In genomic region chr2:145119225-145119624, GRCh38 we compare ENCODE assay signal across 18 cellular contexts.
A peak's percentile ranks its signal among the peaks of the same experiment; 100 is the strongest.
DNase-seq lines count a peak whose midpoint lies in the region; ATAC-seq lines count a peak whose summit lies in the region.
"Had no signal": no experiment of that assay in that cellular context is flagged by ENCODE, and none has a peak within 500 bp of the region (broad histone marks: within the 10 kb centered on the region; RNA-seq: fewer than 3 reads in every experiment).

No MANE protein-coding gene starts in this region.

- CTCF ChIA-PET in naive thymus-derived CD4-positive, alpha-beta T cell (lab: Charles Lee), result no interaction called here

- no peaks in the 10 kb centered on the region for H3K79me2 ChIP-seq in GM23248 (ENCODE audit: insufficient read depth)

- no peaks in the 10 kb centered on the region for H3K4me1 Mint-ChIP-seq in stimulated activated naive CD8-positive, alpha-beta T cell treated with anti-CD3 and anti-CD28 coated beads, Interleukin-15, amount 100 ng/mL, for 72 hours
- no peaks in the 10 kb centered on the region for H3K4me1 Mint-ChIP-seq in naive thymus-derived CD4-positive, alpha-beta T cell
- H3K4me1 Mint-ChIP-seq: activated naive CD8-positive, alpha-beta T cell treated with anti-CD3 and anti-CD28 coated beads, Interleukin-2, amount 10 ng/mL, durations not matched to agents 7 days and 5 days had no signal

- H4K20me1 ChIP-seq in GM23248 (ENCODE audit: insufficient read depth), result no peaks in the 10 kb centered on the region

- no peak overlapping the region for H3K9ac ChIP-seq in GM23248

- no peak overlapping the region for H3K4me3 ChIP-seq in naive thymus-derived CD4-positive, alpha-beta T cell (ENCODE audit: low read length)
- H3K4me3 ChIP-seq in GM23248, result no peak overlapping the region
- H3K4me3 ChIP-seq: right atrium auricular region had no signal

- no peaks in the 10 kb centered on the region for H3K4me1 ChIP-seq in naive thymus-derived CD4-positive, alpha-beta T cell (ENCODE audit: control insufficient read depth in 2 of 2, insufficient read depth in 2 of 2, low read length in 2 of 2)
- H3K4me1 ChIP-seq in GM23248 (ENCODE audit: insufficient read depth), result peaks cover 5% of the 10 kb centered on the region; the same call in 1 of the 2 replicates
- H3K4me1 ChIP-seq: foreskin keratinocyte, right atrium auricular region had no signal

- H3K27ac Mint-ChIP-seq in stimulated activated naive CD8-positive, alpha-beta T cell treated with anti-CD3 and anti-CD28 coated beads, Interleukin-15, amount 100 ng/mL, for 72 hours, result no peak overlapping the region
- H3K27ac Mint-ChIP-seq in naive thymus-derived CD4-positive, alpha-beta T cell, result no peak overlapping the region
- H3K27ac Mint-ChIP-seq: activated naive CD8-positive, alpha-beta T cell treated with anti-CD3 and anti-CD28 coated beads, Interleukin-2, amount 10 ng/mL, durations not matched to agents 7 days and 5 days; CD4-positive, alpha-beta T cell; type B pancreatic cell had no signal

- intact Hi-C loops in naive thymus-derived CD4-positive, alpha-beta T cell (cut with micrococcal nuclease), result no loop called here

- no peak overlapping the region for H3K4me2 ChIP-seq in GM23248 (ENCODE audit: unreplicated experiment)

- in situ Hi-C loops in GM23248 (cut with MboI), result no loop called here

- no peaks in the 10 kb centered on the region for H3K36me3 ChIP-seq in naive thymus-derived CD4-positive, alpha-beta T cell (ENCODE audit: control insufficient read depth in 2 of 3, insufficient read depth in 3 of 3, low read length in 3 of 3)
- no peaks in the 10 kb centered on the region for H3K36me3 ChIP-seq in GM23248 (ENCODE audit: low read depth)
- H3K36me3 ChIP-seq: right atrium auricular region had no signal

- WGBS in GM23248 (ENCODE audit: low coverage in 1 of 2, low lambda C conversion rate in 2 of 2, missing lambda C conversion rate in 2 of 2), 2 experiments, result 97 to 100% methylated on average over 1 of the region's 1 CpG

- no peak overlapping the region for H3K4me3 Mint-ChIP-seq in stimulated activated naive CD8-positive, alpha-beta T cell treated with anti-CD3 and anti-CD28 coated beads, Interleukin-15, amount 100 ng/mL, for 72 hours
- H3K4me3 Mint-ChIP-seq in naive thymus-derived CD4-positive, alpha-beta T cell, result no peak overlapping the region
- H3K4me3 Mint-ChIP-seq: activated naive CD8-positive, alpha-beta T cell treated with anti-CD3 and anti-CD28 coated beads, Interleukin-2, amount 10 ng/mL, durations not matched to agents 7 days and 5 days; CD4-positive, alpha-beta T cell; type B pancreatic cell had no signal

- H3K27ac ChIP-seq in naive thymus-derived CD4-positive, alpha-beta T cell (ENCODE audit: low read depth, low read length), result no peak overlapping the region
- H3K27ac ChIP-seq in GM23248, result no peak overlapping the region
- H3K27ac ChIP-seq: 22Rv1, foreskin keratinocyte, right atrium auricular region had no signal

- H3F3A ChIP-seq in GM23248 (ENCODE audit: insufficient read depth), result no peaks in the 10 kb centered on the region

- POLR2A ChIA-PET in naive thymus-derived CD4-positive, alpha-beta T cell (lab: Charles Lee), result no interaction called here

- ATAC-seq in stimulated activated naive CD8-positive, alpha-beta T cell treated with anti-CD3 and anti-CD28 coated beads, Interleukin-15, Interleukin-2, amounts not matched to agents 100 U/mL and 50 U/mL, for 24 hours, result peak; percentile 14
- no peak for ATAC-seq in stimulated activated naive CD8-positive, alpha-beta T cell treated with anti-CD3 and anti-CD28 coated beads, Interleukin-15, amount 100 ng/mL, for 72 hours
- ATAC-seq in HG02678 (IDR thresholded peaks at IDR 0.05; ENCODE audit: unreplicated experiment) (peak; percentile 68), HG03432 (IDR thresholded peaks at IDR 0.05; ENCODE audit: unreplicated experiment) (peak; percentile 84)
- ATAC-seq in naive thymus-derived CD4-positive, alpha-beta T cell, result no peak
- ATAC-seq: foreskin keratinocyte had no signal

- H3K27me3 ChIP-seq in naive thymus-derived CD4-positive, alpha-beta T cell (ENCODE audit: control insufficient read depth in 2 of 2, insufficient read depth in 2 of 2, low read length in 2 of 2), result no peaks in the 10 kb centered on the region
- no peaks in the 10 kb centered on the region for H3K27me3 ChIP-seq in GM23248 (replicated peaks; ENCODE audit: insufficient read depth)
- H3K27me3 ChIP-seq: foreskin keratinocyte, right atrium auricular region had no signal

- H3K9me3 Mint-ChIP-seq in stimulated activated naive CD8-positive, alpha-beta T cell treated with anti-CD3 and anti-CD28 coated beads, Interleukin-15, amount 100 ng/mL, for 72 hours, result peaks cover 3 to 17% of the 10 kb centered on the region in 2 donors
- H3K9me3 Mint-ChIP-seq in naive thymus-derived CD4-positive, alpha-beta T cell, result peaks cover 0 to 15% (median 1%) of the 10 kb centered on the region in 11 donors
- H3K9me3 Mint-ChIP-seq: activated naive CD8-positive, alpha-beta T cell treated with anti-CD3 and anti-CD28 coated beads, Interleukin-2, amount 10 ng/mL, durations not matched to agents 7 days and 5 days had no signal

- H3K27me3 Mint-ChIP-seq in stimulated activated naive CD8-positive, alpha-beta T cell treated with anti-CD3 and anti-CD28 coated beads, Interleukin-15, amount 100 ng/mL, for 72 hours, result no peaks in the 10 kb centered on the region
- H3K27me3 Mint-ChIP-seq in naive thymus-derived CD4-positive, alpha-beta T cell, result peaks cover 0 to 2% (median 0%) of the 10 kb centered on the region in 5 donors
- H3K27me3 Mint-ChIP-seq: activated naive CD8-positive, alpha-beta T cell treated with anti-CD3 and anti-CD28 coated beads, Interleukin-2, amount 10 ng/mL, durations not matched to agents 7 days and 5 days; CD4-positive, alpha-beta T cell; type B pancreatic cell had no signal

- no peak overlapping the region for H2AFZ ChIP-seq in GM23248

- H3K36me3 Mint-ChIP-seq in naive thymus-derived CD4-positive, alpha-beta T cell, result no peaks in the 10 kb centered on the region
- H3K36me3 Mint-ChIP-seq: activated naive CD8-positive, alpha-beta T cell treated with anti-CD3 and anti-CD28 coated beads, Interleukin-2, amount 10 ng/mL, durations not matched to agents 7 days and 5 days; type B pancreatic cell had no signal

- no peaks in the 10 kb centered on the region for H3K9me3 ChIP-seq in naive thymus-derived CD4-positive, alpha-beta T cell (ENCODE audit: control insufficient read depth in 2 of 3, low read length in 3 of 3)
- H3K9me3 ChIP-seq in GM23248 (ENCODE audit: low read depth), result no peaks in the 10 kb centered on the region
- H3K9me3 ChIP-seq: right atrium auricular region had no signal

- no peaks in the 10 kb centered on the region for H3K9me2 ChIP-seq in GM23248 (ENCODE audit: insufficient read depth)

- DNase-seq in stimulated activated naive CD8-positive, alpha-beta T cell treated with anti-CD3 and anti-CD28 coated beads, Interleukin-15, Interleukin-2, amounts not matched to agents 100 U/mL and 50 U/mL, for 24 hours, result no peak
- DNase-seq in stimulated activated naive CD8-positive, alpha-beta T cell treated with anti-CD3 and anti-CD28 coated beads, Interleukin-15, amount 100 ng/mL, for 72 hours, result no peak
- DNase-seq in naive thymus-derived CD4-positive, alpha-beta T cell, result no peak
- no peak for DNase-seq in globus pallidus (ENCODE audit: low spot score)
- DNase-seq in NCI-H748 treated with DMSO at 0.1 percent for 48 hours (lab: John Stamatoyannopoulos, UW), result no peak
- DNase-seq in GM23248, result no peak
- DNase-seq: activated naive CD8-positive, alpha-beta T cell treated with anti-CD3 and anti-CD28 coated beads, Interleukin-2, amount 10 ng/mL, durations not matched to agents 7 days and 5 days; activated T-cell treated with anti-CD3 and anti-CD28 coated beads for 4 hours; CD4-positive, alpha-beta T cell; foreskin keratinocyte; MM.1S; RPMI8226; stimulated activated CD4-positive, alpha-beta T cell treated with anti-CD3 and anti-CD28 coated beads, Interleukin-1b, Interleukin-23, amount 100 ng/mL, for 48 hours had no signal

Comparison
In these comparisons a context has a peak if more than half of its experiments do, and no peak if none do; other contexts are left out.
1. ATAC-seq: peak in stimulated activated naive CD8-positive, alpha-beta T cell treated with anti-CD3 and anti-CD28 coated beads, Interleukin-15, Interleukin-2, amounts not matched to agents 100 U/mL and 50 U/mL, for 24 hours (single experiment), HG02678 (single experiment) and HG03432 (single experiment); none in stimulated activated naive CD8-positive, alpha-beta T cell treated with anti-CD3 and anti-CD28 coated beads, Interleukin-15, amount 100 ng/mL, for 72 hours (single experiment) and naive thymus-derived CD4-positive, alpha-beta T cell (single experiment).